6 cellular contexts compared by ENCODE assay signal in the genomic region with DNA sequence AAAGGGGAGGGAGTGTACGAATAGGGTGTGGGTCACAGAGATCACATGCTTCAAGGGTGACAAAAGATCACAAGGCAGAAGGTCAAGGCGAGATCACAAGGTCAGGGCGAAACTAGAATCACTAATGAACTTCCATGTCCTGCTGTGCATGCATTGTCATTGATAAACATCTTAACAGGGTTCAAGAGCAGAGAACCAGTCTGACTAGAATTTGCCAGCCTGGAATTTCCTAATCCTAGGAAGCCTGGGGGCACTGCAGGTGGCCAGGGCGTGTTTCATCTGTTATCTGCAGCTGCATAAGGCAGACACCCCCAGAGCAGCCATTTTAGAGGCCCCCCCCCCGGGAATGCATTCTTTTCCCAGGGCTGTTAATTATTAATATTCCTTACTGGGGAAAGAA. TPM values are rescaled to one million over a fixed set of nuclear protein-coding genes. Genes with fewer than 3 reads are reported as not detected.
"Had no signal": no experiment of that assay in that cellular context is flagged by ENCODE, and none has a peak within 500 bp of the region (broad histone marks: within the 10 kb centered on the region; RNA-seq: fewer than 3 reads in every experiment).

No MANE protein-coding gene starts in this region.

RNA-seq across cellular contexts. Expression of a gene that starts 28.9 kb away (rescaled TPM):
- total RNA-seq: activated naive CD8-positive, alpha-beta T cell treated with anti-CD3 and anti-CD28 coated beads, Interleukin-2, amount 10 ng/mL, durations not matched to agents 7 days and 5 days; adrenal gland; cardiac septum; M059J; PC-9; SK-MEL-5 had no signal
